In genomic region chr3:4492240-4493007, GRCh38 we compare ENCODE assay signal across 8 cellular contexts. TPM values are rescaled to one million over a fixed set of nuclear protein-coding genes. Genes with fewer than 3 reads are reported as not detected.
DNase-seq lines count a peak whose midpoint lies in the region; ATAC-seq, FAIRE-seq and TF ChIP-seq lines count a peak whose summit lies in the region.

No MANE protein-coding gene starts in this region.

- peak overlapping the region; percentile 4; the same call in 1 of the 2 replicates for H3K4ac ChIP-seq in IMR-90 (ENCODE audit: low read depth, low read length)

- H2BK15ac ChIP-seq in IMR-90 (ENCODE audit: low read depth, low read length) = no peak overlapping the region

- TF ChIP-seq CTCF in GM12875 (IDR thresholded peaks at IDR 0.05; ENCODE audit: borderline replicate concordance, insufficient read depth, low read depth, low read length) = no peak
- no peak for TF ChIP-seq CTCF in IMR-90 (conservative IDR thresholded peaks at IDR 0.05; ENCODE audit: low read depth, low read length)
- peak; percentile 3 for TF ChIP-seq CTCF in astrocyte (IDR thresholded peaks at IDR 0.05; ENCODE audit: insufficient read depth, low read depth, low read length)
- no peak for TF ChIP-seq CTCF in prostate gland (IDR thresholded peaks at IDR 0.05)

- H3K9me3 ChIP-seq in IMR-90 (ENCODE audit: control insufficient read depth, insufficient read depth, low read length) (no peaks in the 10 kb centered on the region), astrocyte (ENCODE audit: insufficient read depth, low read depth, low read length) (no peaks in the 10 kb centered on the region), prostate gland (no peaks in the 10 kb centered on the region)

- 0% methylated on average over 15 of the region's 41 CpGs; no CpG with 5 or more reads in 1 of the 2 experiments for WGBS in IMR-90 (ENCODE audit: extremely low coverage in 2 of 2, insufficient read length in 1 of 2), 2 experiments
- whole genome bisulfite sequencing in prostate gland = under 1% methylated on average over 41 of the region's 41 CpGs

- peak overlapping the region; percentile 4; the same call in 1 of the 2 replicates for H3K18ac ChIP-seq in IMR-90 (ENCODE audit: low read depth, low read length)

- POLR2A ChIA-PET in IMR-90 (lab: Charles Lee; ENCODE audit: unreplicated experiment) = interaction anchor here (0.5 kb wide), 1 partner anchor 61 kb away, joined by 3 read pairs; no protein-coding TSS in a partner anchor

- peak; percentile 32 for ATAC-seq in IMR-90 (ENCODE audit: low read depth)
- ATAC-seq in HG03457 (IDR thresholded peaks at IDR 0.05; ENCODE audit: unreplicated experiment) = no peak
- no peak for ATAC-seq in GM18861 (IDR thresholded peaks at IDR 0.05; ENCODE audit: unreplicated experiment)

- FAIRE-seq in astrocyte (lab: Jason Lieb, UNC) = no peak

- TF ChIP-seq POLR2A in IMR-90 (IDR thresholded peaks at IDR 0.05; ENCODE audit: low read depth, low read length) (no peak), prostate gland (IDR thresholded peaks at IDR 0.05) (peak; percentile 12)

- no peak overlapping the region for H2BK5ac ChIP-seq in IMR-90 (ENCODE audit: low read depth, low read length, poor library complexity, severe bottlenecking)

- H3K79me2 ChIP-seq in astrocyte (ENCODE audit: insufficient read depth, low read length) = no peaks in the 10 kb centered on the region

- H4K91ac ChIP-seq in IMR-90 (ENCODE audit: insufficient read depth, low read depth, low read length) = no peak overlapping the region

- H2AFZ ChIP-seq in IMR-90 (replicated peaks; ENCODE audit: low read length, poor library complexity) (peak overlapping the region; percentile 96), astrocyte (ENCODE audit: low read depth, low read length) (peak overlapping the region; percentile 72)

- H3K9ac ChIP-seq in IMR-90 (ENCODE audit: low read depth, low read length) (peak overlapping the region; percentile 49), astrocyte (ENCODE audit: low read length) (peak overlapping the region; percentile 81)

- DNase-seq in IMR-90 = peak; percentile 58
- DNase-seq in SW480 (ENCODE audit: low spot score) = peak; percentile 49
- DNase-seq in astrocyte (ENCODE audit: low read depth) = peak; percentile 63
- peak; percentile 46 for DNase-seq in hepatic stellate cell (ENCODE audit: low spot score)
- peak; percentile 65 for DNase-seq in prostate gland (ENCODE audit: low spot score)

- no peak for TF ChIP-seq RAD21 in IMR-90 (IDR thresholded peaks at IDR 0.05; ENCODE audit: low read length)

- H2AK9ac ChIP-seq in IMR-90 (replicated peaks; ENCODE audit: low read depth, low read length, poor library complexity) = peak overlapping the region; percentile 53

- H3K79me1 ChIP-seq in IMR-90 (ENCODE audit: low read depth in 1 of 2, low read length in 2 of 2) = no peaks in the 10 kb centered on the region

- no peaks in the 10 kb centered on the region for H3K4me1 Mint-ChIP-seq in astrocyte (ENCODE audit: low read depth, unreplicated experiment)

- H4K5ac ChIP-seq in IMR-90 (ENCODE audit: low read depth, low read length) = no peak overlapping the region

- H3K4me2 ChIP-seq in IMR-90 (ENCODE audit: low read depth, low read length) (peak overlapping the region; percentile 72), astrocyte (ENCODE audit: low read length) (peak overlapping the region; percentile 99)

- CTCF ChIA-PET in IMR-90 (lab: Yijun Ruan, JAX) = interaction anchor here (0.7 to 2.1 kb wide), 5 partner anchors 27 to 142 kb away, joined by 3 to 6 read pairs (median 4); no protein-coding TSS in a partner anchor

- H3K56ac ChIP-seq in IMR-90 (ENCODE audit: extremely low read depth, insufficient read depth, low read length) = peak overlapping the region; percentile 10; the same call in 1 of the 2 replicates

- H3K4me3 Mint-ChIP-seq in astrocyte (ENCODE audit: unreplicated experiment) = peak overlapping the region; percentile 93

- no peaks in the 10 kb centered on the region for H3K27me3 ChIP-seq in IMR-90 (ENCODE audit: control insufficient read depth, insufficient read depth, low read length)
- H3K27me3 ChIP-seq in astrocyte (ENCODE audit: insufficient read depth, low read length) = peaks cover 41% of the 10 kb centered on the region
- no peaks in the 10 kb centered on the region for H3K27me3 ChIP-seq in prostate gland (replicated peaks; ENCODE audit: insufficient read depth)

- H3K27me3 Mint-ChIP-seq in astrocyte (ENCODE audit: low read depth, unreplicated experiment) = peaks cover 33% of the 10 kb centered on the region

- BruUV-seq in IMR-90 (replicated peaks; lab: Mats Ljungman, UMichigan) = no TSS peak

- no peaks in the 10 kb centered on the region; the same call in 1 of the 2 replicates for H3K9me1 ChIP-seq in IMR-90 (ENCODE audit: insufficient read depth, low read length)

- no peak overlapping the region for H2AK5ac ChIP-seq in IMR-90 (ENCODE audit: low read depth, low read length)

- H3K4me1 ChIP-seq in IMR-90 (ENCODE audit: control insufficient read depth, insufficient read depth, low read length) = no peaks in the 10 kb centered on the region; the same call in 1 of the 2 replicates
- H3K4me1 ChIP-seq in astrocyte (ENCODE audit: insufficient read depth, low read length) = peaks cover 9% of the 10 kb centered on the region
- H3K4me1 ChIP-seq in prostate gland (replicated peaks) = no peaks in the 10 kb centered on the region

- no peak overlapping the region for H2BK20ac ChIP-seq in IMR-90 (ENCODE audit: low read depth, low read length)

- peak overlapping the region; percentile 79 for H3K27ac Mint-ChIP-seq in astrocyte (ENCODE audit: unreplicated experiment)

- intact Hi-C loops in IMR-90 (cut with micrococcal nuclease) = loop anchor here (1.0 to 5.0 kb wide), 4 partner anchors 26 to 185 kb away; partner anchors contain the start of gene SUMF1
- intact Hi-C loops in prostate gland (cut with DNase I) = loop anchor here (5.0 kb wide), 3 partner anchors 140 to 185 kb away; no protein-coding TSS in a partner anchor

- H4K20me1 ChIP-seq in IMR-90 (ENCODE audit: insufficient read depth, low read length) (no peaks in the 10 kb centered on the region), astrocyte (ENCODE audit: insufficient read depth, low read length) (no peaks in the 10 kb centered on the region)

- dilution Hi-C loops in IMR-90 (cut with HindIII; ENCODE audit: low sequenced_read_pairs, unreplicated experiment) = no loop called here

- H3K36me3 ChIP-seq in IMR-90 (ENCODE audit: control insufficient read depth, insufficient read depth, low read length) (no peaks in the 10 kb centered on the region), astrocyte (ENCODE audit: insufficient read depth, low read length) (no peaks in the 10 kb centered on the region), prostate gland (no peaks in the 10 kb centered on the region)

- 0 out of 2 replicates have a peak overlapping the region, but pooled peaks have one; percentile 9 for H3K14ac ChIP-seq in IMR-90 (replicated peaks; ENCODE audit: low read depth, low read length)

- in situ Hi-C loops in IMR-90 (cut with MboI; ENCODE audit: low sequenced_read_pairs) = no loop called here

- peak overlapping the region in 1 of 2 experiments; percentile 9; a peak in 2 of 4 replicates for H4K8ac ChIP-seq in IMR-90 (ENCODE audit: low read depth in 2 of 2, low read length in 2 of 2)

- H3K23ac ChIP-seq in IMR-90 (ENCODE audit: low read depth, low read length) = peak overlapping the region; percentile 75

- H3K36me3 Mint-ChIP-seq in astrocyte (ENCODE audit: low read depth, unreplicated experiment) = no peaks in the 10 kb centered on the region

- H3K27ac ChIP-seq in IMR-90 (ENCODE audit: insufficient read depth, low read length) (peak overlapping the region; percentile 67), astrocyte (ENCODE audit: low read depth, low read length) (peak overlapping the region; percentile 62), prostate gland (peak overlapping the region; percentile 88 to 91)

- H3K9me3 Mint-ChIP-seq in astrocyte (ENCODE audit: unreplicated experiment) = no peaks in the 10 kb centered on the region

- no peak overlapping the region for H2BK120ac ChIP-seq in IMR-90 (ENCODE audit: low read depth, low read length)

- H3K4me3 ChIP-seq in GM12875 (ENCODE audit: low read depth, low read length) (peak overlapping the region; percentile 73), IMR-90 (ENCODE audit: insufficient read depth, low read depth, low read length) (peak overlapping the region; percentile 62), astrocyte (ENCODE audit: insufficient read depth, low read depth, low read length) (peak overlapping the region; percentile 82), prostate gland (peak overlapping the region; percentile 71 to 72)

TF ChIP-seq in IMR-90, 13 proteins besides CTCF, POLR2A, EP300 and RAD21:
- no peak for TF ChIP-seq CHD1 (IDR thresholded peaks at IDR 0.05; ENCODE audit: low read depth, low read length)
- peak; percentile 81 for TF ChIP-seq BHLHE40 (IDR thresholded peaks at IDR 0.05; ENCODE audit: low read depth, low read length)

RNA-seq across cellular contexts. Expression of gene ITPR1, which starts 0.7 kb away (rescaled TPM):
- total RNA-seq in IMR-90 (2012; rRNA removed) = 5.7 and 5.8 TPM in 2 replicates
- polyA plus RNA-seq in IMR-90 (2012; rRNA removed) = 1.4 and 1.8 TPM in 2 replicates
- polyA plus RNA-seq in IMR-90 (2012; cell fraction: cytosol; rRNA removed) = 0.41 and 0.57 TPM in 2 replicates
- 0.65 and 2.1 TPM in 2 replicates for polyA plus RNA-seq in IMR-90 (2012; cell fraction: nucleus; rRNA removed; ENCODE audit: low replicate concordance)
- 6.7 and 9.0 TPM in 2 replicates for total RNA-seq in astrocyte
- total RNA-seq in prostate gland = 100 to 1,000 TPM in 1 of 2 donors, 10 to 100 TPM in 1; 80.0 to 126 TPM

RNA-seq across cellular contexts. Expression of gene SUMF1, which starts 25.4 kb away (rescaled TPM):
- total RNA-seq in IMR-90 (2012; rRNA removed) (25.0 and 26.3 TPM in 2 replicates), astrocyte (17.4 and 22.2 TPM in 2 replicates), prostate gland (10 to 100 TPM; 58.5 to 59.1 TPM)
- polyA plus RNA-seq in IMR-90 (2012; rRNA removed) = 30.0 and 38.4 TPM in 2 replicates
- polyA plus RNA-seq in IMR-90 (2012; cell fraction: cytosol; rRNA removed) = 23.3 and 33.8 TPM in 2 replicates
- polyA plus RNA-seq in IMR-90 (2012; cell fraction: nucleus; rRNA removed; ENCODE audit: low replicate concordance) = 11.4 and 14.4 TPM in 2 replicates
